In the genomic region with DNA sequence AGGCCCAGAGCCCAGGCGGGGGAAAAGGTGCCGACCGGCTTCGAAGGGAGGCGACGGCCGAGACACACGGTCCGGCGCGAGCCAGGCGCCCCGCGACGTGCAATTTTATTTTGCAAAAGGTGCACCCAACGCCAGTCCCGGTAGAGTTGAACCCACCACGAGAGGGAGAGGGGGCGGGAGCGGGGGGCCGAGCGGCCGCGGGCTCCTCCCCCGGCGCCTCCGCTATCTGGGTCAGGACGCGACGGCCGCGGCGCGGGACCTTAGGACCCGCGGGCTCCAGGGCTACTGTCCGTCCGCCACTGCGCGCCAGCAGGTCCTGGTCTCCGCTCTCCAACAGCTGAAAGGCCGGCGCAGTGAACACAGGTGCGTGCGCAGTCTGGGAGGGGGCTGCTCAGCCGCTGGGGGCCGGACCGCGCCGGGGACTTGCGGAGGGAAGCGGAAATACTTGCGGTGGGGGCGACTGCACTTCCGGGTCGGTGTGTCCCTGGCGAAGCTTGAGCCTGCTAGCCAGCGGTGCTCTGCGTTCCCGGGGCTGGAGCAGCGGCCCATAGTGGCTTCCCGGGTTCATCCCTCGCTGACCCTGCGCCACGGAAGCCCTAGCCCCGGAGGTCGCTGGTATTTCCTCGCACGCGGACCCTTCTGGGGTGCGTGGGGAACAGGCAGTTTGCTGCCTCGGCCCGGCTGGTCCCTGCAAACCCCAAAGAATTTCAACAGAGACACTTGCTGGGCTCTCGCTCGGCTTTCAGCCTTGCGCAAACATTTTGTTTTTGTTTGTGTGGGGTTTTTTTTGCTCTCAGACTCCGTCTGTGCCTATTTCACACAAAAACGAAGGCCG, we compare ENCODE assay signal across 8 cellular contexts. TPM values are rescaled to one million over a fixed set of nuclear protein-coding genes. Genes with fewer than 3 reads are reported as not detected.
DNase-seq lines count a peak whose midpoint lies in the region; ATAC-seq, FAIRE-seq and TF ChIP-seq lines count a peak whose summit lies in the region.

TSS of gene RMDN2 (plus strand) at position 225 of the 835 bp plus-strand sequence. CDS start 3,991 bp downstream, outside the sequence.

- no peaks in the 10 kb centered on the region for H3K27me3 ChIP-seq in HepG2 (ENCODE audit: control insufficient read depth in 1 of 2, insufficient read depth in 2 of 2, low read length in 2 of 2)

- TF ChIP-seq CTCF in HepG2 (CRISPR knock-in tag; IDR thresholded peaks at IDR 0.05) = peak; percentile 63

- H3K36me3 ChIP-seq in HepG2 (replicated peaks in 1 of 2; ENCODE audit: control insufficient read depth in 1 of 2, insufficient read depth in 2 of 2, low read length in 2 of 2) = no peaks in the 10 kb centered on the region

- no peaks in the 10 kb centered on the region for H3K9me3 ChIP-seq in HepG2 (ENCODE audit: low read length)

- DNase-seq in Ammon's horn (ENCODE audit: low spot score) (peak; percentile 92), NCI-H69 (lab: John Stamatoyannopoulos, UW) (peak; percentile 89), HepG2 (ENCODE audit: low spot score) (peak; percentile 97)
- peak; percentile 66 for DNase-seq in activated CD4-positive, alpha-beta T cell treated with anti-CD3 and anti-CD28 coated beads, Interleukin-2, amount 50 U/mL, for 1 hour
- peak; percentile 80 for DNase-seq in stimulated activated CD4-positive, alpha-beta T cell treated with anti-CD3 and anti-CD28 coated beads, Interleukin-4, amount 100 ng/mL, for 1 hour

- POLR2A ChIA-PET in HepG2 (lab: Yijun Ruan, JAX) = interaction anchor here (0.6 to 1.6 kb wide), 15 partner anchors 9 to 780 kb away, joined by 3 to 23 read pairs (median 3); partner anchors contain the start of genes ATL2, CEBPZ and NDUFAF7

- no peak for FAIRE-seq in HepG2 (lab: Jason Lieb, UNC)

- ATAC-seq in HG03432 (IDR thresholded peaks at IDR 0.05; ENCODE audit: unreplicated experiment) (peak; percentile 94), HepG2 (peak; percentile 97)

- no peaks in the 10 kb centered on the region for H3K9me3 Mint-ChIP-seq in dendritic cell treated with granulocyte-macrophage colony-stimulating factor and Interleukin-4, amounts not matched to agents 40 ng/mL and 50 ng/mL, for 4 days

- no peaks in the 10 kb centered on the region for H3K79me2 ChIP-seq in HepG2 (ENCODE audit: insufficient read depth, low read length)

- H2AFZ ChIP-seq in HepG2 (ENCODE audit: low read length) = peak within 1 kb of the TSS; percentile 23

- peaks cover 39% of the 10 kb centered on the region for H3K4me1 Mint-ChIP-seq in dendritic cell treated with granulocyte-macrophage colony-stimulating factor and Interleukin-4, amounts not matched to agents 40 ng/mL and 50 ng/mL, for 4 days (ENCODE audit: low read depth)

- TF ChIP-seq RAD21 in HepG2 (CRISPR knock-in tag; IDR thresholded peaks at IDR 0.05) = peak; percentile 84; the same call in 1 of the 2 replicates

- H3K4me2 ChIP-seq in HepG2 (ENCODE audit: low read depth, low read length) = peak within 1 kb of the TSS; percentile 86

- H3K4me1 ChIP-seq in HepG2 (ENCODE audit: insufficient read depth, low read length) = peaks cover 75% of the 10 kb centered on the region

- no peaks in the 10 kb centered on the region for H3K27me3 Mint-ChIP-seq in dendritic cell treated with granulocyte-macrophage colony-stimulating factor and Interleukin-4, amounts not matched to agents 40 ng/mL and 50 ng/mL, for 4 days

- BruUV-seq in HepG2 (replicated peaks; lab: Mats Ljungman, UMichigan) = TSS peak; percentile 76

- in situ Hi-C loops in HepG2 (cut with HindIII; ENCODE audit: extremely low pct_ligation_motif_present, low pct_unique_long_range_greater_than_20kb) = no loop called here

- TF ChIP-seq POLR2A in GM19099 (IDR thresholded peaks at IDR 0.05; ENCODE audit: extremely low read depth, insufficient read length, low read depth) (peak; percentile 86), HepG2 (IDR thresholded peaks at IDR 0.05; ENCODE audit: insufficient read depth in 1 of 2, low read depth in 2 of 2, low read length in 2 of 2) (peak; percentile 97 to 98)

- peak within 1 kb of the TSS; percentile 78 to 97 (median 90) for H3K4me3 ChIP-seq in HepG2 (replicated peaks in 1 of 3; ENCODE audit: insufficient read depth in 1 of 3, low read depth in 2 of 3, low read length in 3 of 3)

- H3K27ac Mint-ChIP-seq in dendritic cell treated with granulocyte-macrophage colony-stimulating factor and Interleukin-4, amounts not matched to agents 40 ng/mL and 50 ng/mL, for 4 days = peak within 1 kb of the TSS; percentile 99

- intact Hi-C loops in dendritic cell treated with granulocyte-macrophage colony-stimulating factor and Interleukin-4, amounts not matched to agents 40 ng/mL and 50 ng/mL, for 4 days (cut with micrococcal nuclease) = loop anchor here (2.0 kb wide), 1 partner anchor 32 kb away; no protein-coding TSS in a partner anchor
- intact Hi-C loops in HepG2 (cut with micrococcal nuclease; ENCODE audit: unreplicated experiment) = loop anchor here (2.0 to 5.0 kb wide), 3 partner anchors 30 to 57 kb away; no protein-coding TSS in a partner anchor

- H3K9ac ChIP-seq in HepG2 (ENCODE audit: insufficient read depth, low read depth, low read length) = peak within 1 kb of the TSS; percentile 92

- peak within 1 kb of the TSS; percentile 97 for H3K4me3 Mint-ChIP-seq in dendritic cell treated with granulocyte-macrophage colony-stimulating factor and Interleukin-4, amounts not matched to agents 40 ng/mL and 50 ng/mL, for 4 days

- TF ChIP-seq EP300 in HepG2 (IDR thresholded peaks at IDR 0.05; ENCODE audit: low read depth in 2 of 2, low read length in 2 of 2) (peak in 1 of 2 experiments; percentile 75; a peak in 2 of 4 replicates), HepG2 (CRISPR knock-in tag; IDR thresholded peaks at IDR 0.05; ENCODE audit: borderline replicate concordance) (no peak; the same call in none of the 2 replicates)

- CTCF ChIA-PET in HepG2 (lab: Yijun Ruan, JAX; ENCODE audit: low intra/inter-chr PET ratio, low total read pairs) = interaction anchor here (1.7 kb wide), 1 partner anchor 34 kb away, joined by 4 read pairs; no protein-coding TSS in a partner anchor

- H3K27ac ChIP-seq in HepG2 (ENCODE audit: extremely low read length, insufficient read depth, low read length) = peak within 1 kb of the TSS; percentile 98

- peaks cover 17% of the 10 kb centered on the region for H3K36me3 Mint-ChIP-seq in dendritic cell treated with granulocyte-macrophage colony-stimulating factor and Interleukin-4, amounts not matched to agents 40 ng/mL and 50 ng/mL, for 4 days (ENCODE audit: low read depth)

- H4K20me1 ChIP-seq in HepG2 (ENCODE audit: insufficient read depth, low read length) = no peaks in the 10 kb centered on the region

- 2% methylated on average over 48 of the region's 79 CpGs for WGBS in HepG2 (ENCODE audit: low lambda C conversion rate)

TF ChIP-seq in HepG2, 621 proteins besides CTCF, POLR2A, EP300 and RAD21 (continues in another document):
- TF ChIP-seq, protein P1, sequence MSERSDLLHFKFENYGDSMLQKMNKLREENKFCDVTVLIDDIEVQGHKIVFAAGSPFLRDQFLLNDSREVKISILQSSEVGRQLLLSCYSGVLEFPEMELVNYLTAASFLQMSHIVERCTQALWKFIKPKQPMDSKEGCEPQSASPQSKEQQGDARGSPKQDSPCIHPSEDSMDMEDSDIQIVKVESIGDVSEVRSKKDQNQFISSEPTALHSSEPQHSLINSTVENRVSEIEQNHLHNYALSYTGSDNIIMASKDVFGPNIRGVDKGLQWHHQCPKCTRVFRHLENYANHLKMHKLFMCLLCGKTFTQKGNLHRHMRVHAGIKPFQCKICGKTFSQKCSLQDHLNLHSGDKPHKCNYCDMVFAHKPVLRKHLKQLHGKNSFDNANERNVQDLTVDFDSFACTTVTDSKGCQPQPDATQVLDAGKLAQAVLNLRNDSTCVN (CRISPR knock-in tag; IDR thresholded peaks at IDR 0.05; ENCODE audit: borderline replicate concordance) = peak; percentile 63
- no peak for TF ChIP-seq PHB2 (IDR thresholded peaks at IDR 0.05; ENCODE audit: partially characterized antibody)

RNA-seq across cellular contexts. Expression of gene RMDN2, which starts in this region (rescaled TPM):
- total RNA-seq in HepG2 (2016; rRNA removed; fragmentation: Illumina TruSeq; extraction: Trizol) = 4.7 and 8.9 TPM in 2 replicates
- 15.2 and 18.1 TPM in 2 replicates for total RNA-seq in HepG2 (2016; cell fraction: cytosol; rRNA removed; fragmentation: Illumina TruSeq; extraction: Trizol; ENCODE audit: low read depth)
- 5.3 and 9.6 TPM in 2 replicates for total RNA-seq in HepG2 (2016; cell fraction: insoluble cytoplasmic fraction; rRNA removed; fragmentation: Illumina TruSeq; extraction: Trizol)
- 6.2 and 8.7 TPM in 2 replicates for total RNA-seq in HepG2 (2016; cell fraction: membrane; rRNA removed; fragmentation: Illumina TruSeq; extraction: Trizol)
- 19.6 and 19.9 TPM in 2 replicates for total RNA-seq in HepG2 (2016; cell fraction: nucleus; rRNA removed; fragmentation: Illumina TruSeq; extraction: Trizol)
- polyA plus RNA-seq in HepG2 (2011; rRNA removed) = 1.9 and 2.3 TPM in 2 replicates
- polyA plus RNA-seq in HepG2 (2011; cell fraction: cytosol; rRNA removed) = 0.59 and 0.99 TPM in 2 replicates
- 1.8 and 2.1 TPM in 2 replicates for polyA plus RNA-seq in HepG2 (2011; cell fraction: nucleus; rRNA removed)
- 2.1 and 2.7 TPM in 2 replicates for polyA plus RNA-seq in HepG2 (2012)
- 0.79 and 0.85 TPM in 2 replicates for polyA plus RNA-seq in HepG2 (2016; cell fraction: cytosol; fragmentation: Illumina TruSeq; extraction: Trizol; ENCODE audit: low read depth)
- 3.2 and 3.5 TPM in 2 replicates for polyA plus RNA-seq in HepG2 (2016; cell fraction: insoluble cytoplasmic fraction; fragmentation: Illumina TruSeq; extraction: Trizol; ENCODE audit: low read depth)
- 1.1 and 1.6 TPM in 2 replicates for polyA plus RNA-seq in HepG2 (2016; cell fraction: membrane; fragmentation: Illumina TruSeq; extraction: Trizol; ENCODE audit: low read depth)
- 16.4 and 18.5 TPM in 2 replicates for polyA plus RNA-seq in HepG2 (2016; cell fraction: nucleus; fragmentation: Illumina TruSeq; extraction: Trizol; ENCODE audit: insufficient read depth, low read depth)
- 0.40 and 0.84 TPM in 2 replicates for polyA minus RNA-seq in HepG2 (2011; rRNA and poly(A)+ RNA removed; ENCODE audit: low replicate concordance)
- 1.8 and 2.2 TPM in 2 replicates for polyA minus RNA-seq in HepG2 (2011; cell fraction: cytosol; rRNA and poly(A)+ RNA removed)
- polyA minus RNA-seq in HepG2 (2011; cell fraction: nucleus; rRNA and poly(A)+ RNA removed) = 13.8 and 14.3 TPM in 2 replicates

Comparison
In these comparisons a context has a peak if more than half of its experiments do, and no peak if none do; other contexts are left out.
1. Peak in every context shown above with its lines: DNase-seq, ATAC-seq, H3K4me3 ChIP-seq and H3K27ac ChIP-seq.